Comparison of ENCODE assay signal across 10 cellular contexts in genomic region chr7:102284891-102285540, GRCh38. TPM values are rescaled to one million over a fixed set of nuclear protein-coding genes. Genes with fewer than 3 reads are reported as not detected.
DNase-seq lines count a peak whose midpoint lies in the region; ATAC-seq and TF ChIP-seq lines count a peak whose summit lies in the region.
"Had no signal": no experiment of that assay in that cellular context is flagged by ENCODE, and none has a peak within 500 bp of the region (broad histone marks: within the 10 kb centered on the region; RNA-seq: fewer than 3 reads in every experiment).

No MANE protein-coding gene starts in this region.

- no peak for TF ChIP-seq EP300 in SK-N-SH (IDR thresholded peaks at IDR 0.05; ENCODE audit: borderline replicate concordance in 1 of 2, low read depth in 1 of 2, low read length in 1 of 2)

- no peaks in the 10 kb centered on the region for H3F3A ChIP-seq in SK-N-SH (replicated peaks; ENCODE audit: insufficient read depth)

- DNase-seq in SK-N-SH (peak; percentile 64), WTC11 (ENCODE audit: low spot score) (no peak), left kidney (ENCODE audit: low read depth, low spot score) (peak; percentile 72), NCI-H446 treated with DMSO at 0.1 percent for 48 hours (lab: John Stamatoyannopoulos, UW) (no peak), dermis blood vessel endothelial cell (no peak)
- DNase-seq in stimulated activated naive CD8-positive, alpha-beta T cell treated with anti-CD3 and anti-CD28 coated beads, Interleukin-15, amount 100 ng/mL, for 72 hours, result no peak

- peak overlapping the region in 1 of 2 experiments; percentile 97; a peak in 1 of 4 replicates for H3K27ac ChIP-seq in SK-N-SH (ENCODE audit: low read depth in 2 of 2, low read length in 1 of 2)
- H3K27ac ChIP-seq: epithelial cell of prostate had no signal

- peaks cover 10% of the 10 kb centered on the region; the same call in 1 of the 2 replicates for H4K20me1 ChIP-seq in SK-N-SH (ENCODE audit: insufficient read depth)

- TF ChIP-seq CTCF in SK-N-SH (IDR thresholded peaks at IDR 0.05) (no peak), WTC11 (IDR thresholded peaks at IDR 0.05) (no peak)

- no peaks in the 10 kb centered on the region for H3K9me3 ChIP-seq in SK-N-SH
- H3K9me3 ChIP-seq: A549 had no signal

- H3K4me1 Mint-ChIP-seq in WTC11, result peaks cover 12% of the 10 kb centered on the region
- H3K4me1 Mint-ChIP-seq in stimulated activated naive CD8-positive, alpha-beta T cell treated with anti-CD3 and anti-CD28 coated beads, Interleukin-15, amount 100 ng/mL, for 72 hours, result peaks cover 41% of the 10 kb centered on the region

- no peaks in the 10 kb centered on the region for H3K27me3 ChIP-seq in SK-N-SH (ENCODE audit: insufficient read depth)

- no peak overlapping the region for H3K27ac Mint-ChIP-seq in WTC11
- no peak overlapping the region for H3K27ac Mint-ChIP-seq in stimulated activated naive CD8-positive, alpha-beta T cell treated with anti-CD3 and anti-CD28 coated beads, Interleukin-15, amount 100 ng/mL, for 72 hours

- no peak overlapping the region; a peak in 1 of 4 replicates for H3K4me3 ChIP-seq in SK-N-SH (ENCODE audit: low read depth in 2 of 2, low read length in 1 of 2)

- no peak for ATAC-seq in SK-N-SH treated with all-trans-retinoic acid at 6 μM for 48 hours
- ATAC-seq in WTC11, result no peak
- ATAC-seq in stimulated activated naive CD8-positive, alpha-beta T cell treated with anti-CD3 and anti-CD28 coated beads, Interleukin-15, amount 100 ng/mL, for 72 hours, result no peak
- no peak for ATAC-seq in HG02973 (IDR thresholded peaks at IDR 0.05; ENCODE audit: unreplicated experiment)

- no peaks in the 10 kb centered on the region for H3K36me3 ChIP-seq in SK-N-SH (replicated peaks in 1 of 2; ENCODE audit: control insufficient read depth in 1 of 2, insufficient read depth in 2 of 2, low read length in 1 of 2)

- H3K4me1 ChIP-seq in SK-N-SH (ENCODE audit: control insufficient read depth in 1 of 2, insufficient read depth in 2 of 2, low read depth in 1 of 2, low read length in 1 of 2), result peaks cover 0 to 34% of the 10 kb centered on the region in 2 experiments; a peak in 1 of 4 replicates

- H3K27me3 Mint-ChIP-seq in WTC11 (ENCODE audit: low read depth), result peaks cover 10% of the 10 kb centered on the region
- peaks cover 32% of the 10 kb centered on the region for H3K27me3 Mint-ChIP-seq in stimulated activated naive CD8-positive, alpha-beta T cell treated with anti-CD3 and anti-CD28 coated beads, Interleukin-15, amount 100 ng/mL, for 72 hours

- no peaks in the 10 kb centered on the region for H3K9me2 ChIP-seq in SK-N-SH

- CTCF ChIA-PET in SK-N-SH (lab: Yijun Ruan, JAX) (interaction anchor here (0.7 to 15.8 kb wide), 8 partner anchors 13 to 742 kb away, joined by 3 to 421 read pairs (median 4); partner anchors contain the start of gene PRKRIP1), WTC11 (lab: Charles Lee) (interaction anchor here (1.2 to 1.6 kb wide), 2 partner anchors 16 to 111 kb away, joined by 3 read pairs; partner anchors contain the start of gene PRKRIP1)

- H3K4me3 Mint-ChIP-seq in WTC11, result peak overlapping the region; percentile 37
- peak overlapping the region; percentile 23 to 57 for H3K4me3 Mint-ChIP-seq in stimulated activated naive CD8-positive, alpha-beta T cell treated with anti-CD3 and anti-CD28 coated beads, Interleukin-15, amount 100 ng/mL, for 72 hours

- no peak for TF ChIP-seq RAD21 in SK-N-SH (IDR thresholded peaks at IDR 0.05; ENCODE audit: low read length)

- no peak overlapping the region for H2AFZ ChIP-seq in SK-N-SH (ENCODE audit: low read depth)

- no peaks in the 10 kb centered on the region for H3K79me2 ChIP-seq in SK-N-SH (ENCODE audit: insufficient read depth)

- 89% methylated on average over 19 of the region's 19 CpGs for WGBS in SK-N-SH (ENCODE audit: low lambda C conversion rate)

- H3K36me3 Mint-ChIP-seq in WTC11, result no peaks in the 10 kb centered on the region

- H3K4me2 ChIP-seq in SK-N-SH, result no peak overlapping the region

- POLR2A ChIA-PET in SK-N-SH (lab: Yijun Ruan, JAX), result interaction anchor here (0.7 to 1.3 kb wide), 2 partner anchors 110 to 182 kb away, joined by 4 to 5 read pairs; partner anchors contain the start of gene PRKRIP1
- POLR2A ChIA-PET in WTC11 (lab: Charles Lee), result no interaction called here

- H3K9ac ChIP-seq in SK-N-SH, result no peak overlapping the region

- no peaks in the 10 kb centered on the region for H3K9me3 Mint-ChIP-seq in WTC11
- H3K9me3 Mint-ChIP-seq in stimulated activated naive CD8-positive, alpha-beta T cell treated with anti-CD3 and anti-CD28 coated beads, Interleukin-15, amount 100 ng/mL, for 72 hours, result no peaks in the 10 kb centered on the region

TF ChIP-seq in SK-N-SH, 30 proteins besides CTCF, POLR2A, EP300 and RAD21:
- TF ChIP-seq RXRA (IDR thresholded peaks at IDR 0.05; ENCODE audit: borderline replicate concordance, low read depth) (no peak), MAX (IDR thresholded peaks at IDR 0.05; ENCODE audit: low read depth) (no peak), NFIC (IDR thresholded peaks at IDR 0.05; ENCODE audit: borderline replicate concordance) (no peak), TAF1 (IDR thresholded peaks at IDR 0.05; ENCODE audit: borderline replicate concordance, low read depth, low read length) (no peak)
TF ChIP-seq in SK-N-SH: peak in this region for 0.

TF ChIP-seq in SK-N-SH treated with all-trans-retinoic acid at 6 μM for 48 hours, 23 proteins besides CTCF, POLR2A, EP300 and RAD21:
- TF ChIP-seq SNAI2 (CRISPR knock-in tag; IDR thresholded peaks at IDR 0.05), result no peak

TF ChIP-seq in WTC11, 78 proteins besides CTCF, POLR2A, EP300 and RAD21:
- TF ChIP-seq ZNF671 (CRISPR knock-in tag; IDR thresholded peaks at IDR 0.05) (no peak), NR2C2 (CRISPR knock-in tag; IDR thresholded peaks at IDR 0.05) (no peak), ATF1 (CRISPR knock-in tag; IDR thresholded peaks at IDR 0.05) (no peak), USF1 (CRISPR knock-in tag; IDR thresholded peaks at IDR 0.05) (no peak), NR1H2 (CRISPR knock-in tag; IDR thresholded peaks at IDR 0.05) (no peak), ZNF232 (CRISPR knock-in tag; IDR thresholded peaks at IDR 0.05) (no peak), GABPB1 (CRISPR knock-in tag; IDR thresholded peaks at IDR 0.05) (no peak), ATF6 (CRISPR knock-in tag; IDR thresholded peaks at IDR 0.05) (no peak), SP1 (CRISPR knock-in tag; conservative IDR thresholded peaks at IDR 0.05) (no peak), JAZF1 (CRISPR knock-in tag; IDR thresholded peaks at IDR 0.05) (no peak), ZNF425 (CRISPR knock-in tag; conservative IDR thresholded peaks at IDR 0.05) (no peak), MAX (CRISPR knock-in tag; IDR thresholded peaks at IDR 0.05) (no peak), KAT7 (CRISPR knock-in tag; IDR thresholded peaks at IDR 0.05; ENCODE audit: borderline replicate concordance) (no peak)

RNA-seq across cellular contexts. Expression of gene SH2B2, which starts 1.7 kb away (rescaled TPM):
- 3.8 and 4.7 TPM in 2 replicates for polyA plus RNA-seq in SK-N-SH (2012; rRNA removed)
- 1.5 and 3.3 TPM in 2 replicates for polyA plus RNA-seq in SK-N-SH (2012; cell fraction: cytosol; rRNA removed)
- 8.5 and 19.3 TPM in 2 replicates for polyA plus RNA-seq in SK-N-SH (2012; cell fraction: nucleus; rRNA removed)
- total RNA-seq in WTC11 (2021) (14.7 to 16.5 TPM (median 15.9 TPM) in 3 replicates), dermis blood vessel endothelial cell (2.5 and 4.4 TPM in 2 replicates)

Comparison
In these comparisons a context has a peak if more than half of its experiments do, and no peak if none do; other contexts are left out.
1. DNase-seq: peak in SK-N-SH (single experiment) and left kidney (single experiment); none in WTC11 (single experiment), stimulated activated naive CD8-positive, alpha-beta T cell treated with anti-CD3 and anti-CD28 coated beads, Interleukin-15, amount 100 ng/mL, for 72 hours (0 of 2), NCI-H446 treated with DMSO at 0.1 percent for 48 hours (single experiment) and dermis blood vessel endothelial cell (single experiment).